1 cellular context compared by ENCODE assay signal in genomic region chr3:25826510-25826909, GRCh38.
TF ChIP-seq lines count a peak whose summit lies in the region.

No MANE protein-coding gene starts in this region.

TF ChIP-seq in K562, 482 proteins besides CTCF, POLR2A, EP300 and RAD21 (continued from another document):
- no peak for TF ChIP-seq STAT6 (CRISPR knock-in tag; IDR thresholded peaks at IDR 0.05)
